ENCODE assay signal across 8 cellular contexts in genomic region chr19:54201172-54201701, GRCh38. TPM values are rescaled to one million over a fixed set of nuclear protein-coding genes. Genes with fewer than 3 reads are reported as not detected.
DNase-seq lines count a peak whose midpoint lies in the region; ATAC-seq lines count a peak whose summit lies in the region.

No MANE protein-coding gene starts in this region.

- no peaks in the 10 kb centered on the region for H3K9me3 Mint-ChIP-seq in T-helper 2 cell treated with Interferon-gamma antibody and Interleukin-4, amounts not matched to agents 5 μg/mL and 100 μg/mL, for 36 hours
- H3K9me3 Mint-ChIP-seq in activated naive CD8-positive, alpha-beta T cell (ENCODE audit: low read depth), result no peaks in the 10 kb centered on the region
- H3K9me3 Mint-ChIP-seq in immature natural killer cell, result no peaks in the 10 kb centered on the region

- peaks cover 48% of the 10 kb centered on the region for H3K4me1 Mint-ChIP-seq in T-helper 2 cell treated with Interferon-gamma antibody and Interleukin-4, amounts not matched to agents 5 μg/mL and 100 μg/mL, for 36 hours (ENCODE audit: low read depth)
- peaks cover 45% of the 10 kb centered on the region for H3K4me1 Mint-ChIP-seq in activated naive CD8-positive, alpha-beta T cell (ENCODE audit: low read depth)
- peaks cover 42 to 63% of the 10 kb centered on the region in 2 donors for H3K4me1 Mint-ChIP-seq in immature natural killer cell

- DNase-seq in T-helper 2 cell treated with Interferon-gamma antibody and Interleukin-4, amounts not matched to agents 5 μg/mL and 100 μg/mL, for 36 hours (ENCODE audit: low spot score), result no peak
- DNase-seq in T-helper 2 cell (no peak), immature natural killer cell (no peak), substantia nigra (lab: John Stamatoyannopoulos, UW) (no peak), iPS-NIHi11 (ENCODE audit: low spot score) (no peak)
- no peak for DNase-seq in effector CD4-positive, alpha-beta T cell

- peak overlapping the region; percentile 91 for H3K27ac ChIP-seq in substantia nigra (ENCODE audit: low read depth, low read length, poor library complexity, severe bottlenecking)

- H3K36me3 Mint-ChIP-seq in T-helper 2 cell treated with Interferon-gamma antibody and Interleukin-4, amounts not matched to agents 5 μg/mL and 100 μg/mL, for 36 hours (ENCODE audit: low read depth), result peaks cover 54% of the 10 kb centered on the region
- H3K36me3 Mint-ChIP-seq in activated naive CD8-positive, alpha-beta T cell, result peaks cover 25% of the 10 kb centered on the region
- H3K36me3 Mint-ChIP-seq in immature natural killer cell, result peaks cover 0 to 23% (median 18%) of the 10 kb centered on the region in 3 donors

- H3K4me3 Mint-ChIP-seq in T-helper 2 cell treated with Interferon-gamma antibody and Interleukin-4, amounts not matched to agents 5 μg/mL and 100 μg/mL, for 36 hours, result peak overlapping the region; percentile 100
- peak overlapping the region; percentile 96 for H3K4me3 Mint-ChIP-seq in activated naive CD8-positive, alpha-beta T cell
- H3K4me3 Mint-ChIP-seq in immature natural killer cell, result peak overlapping the region; percentile 95 to 99 (median 97)

- no peak for ATAC-seq in HG02981 (IDR thresholded peaks at IDR 0.05; ENCODE audit: unreplicated experiment)

- H3K27ac Mint-ChIP-seq in T-helper 2 cell treated with Interferon-gamma antibody and Interleukin-4, amounts not matched to agents 5 μg/mL and 100 μg/mL, for 36 hours, result peak overlapping the region; percentile 100
- H3K27ac Mint-ChIP-seq in activated naive CD8-positive, alpha-beta T cell, result peak overlapping the region; percentile 99
- H3K27ac Mint-ChIP-seq in immature natural killer cell, result peak overlapping the region; percentile 98 to 99 (median 99)

- no peaks in the 10 kb centered on the region for H3K27me3 Mint-ChIP-seq in T-helper 2 cell treated with Interferon-gamma antibody and Interleukin-4, amounts not matched to agents 5 μg/mL and 100 μg/mL, for 36 hours (ENCODE audit: low read depth)
- H3K27me3 Mint-ChIP-seq in activated naive CD8-positive, alpha-beta T cell, result no peaks in the 10 kb centered on the region
- peaks cover 8 to 13% (median 12%) of the 10 kb centered on the region in 3 donors for H3K27me3 Mint-ChIP-seq in immature natural killer cell (ENCODE audit: low read depth in 3 of 3)

RNA-seq across cellular contexts. Expression of gene RPS9, which starts 0.6 kb away (rescaled TPM):
- 1,000 to 10,000 TPM in 1 of 3 donors, 100 to 1,000 TPM in 2; 436 to 1,067 (median 492) TPM for polyA plus RNA-seq in immature natural killer cell

RNA-seq across cellular contexts. Expression of gene TSEN34, which starts 10.1 kb away (rescaled TPM):
- 10 to 100 TPM; 26.6 to 36.4 (median 34.0) TPM for polyA plus RNA-seq in immature natural killer cell

RNA-seq across cellular contexts. Expression of gene MBOAT7, which starts 11.9 kb away (rescaled TPM):
- polyA plus RNA-seq in immature natural killer cell, result 10 to 100 TPM in 2 of 3 donors, 1 to 10 TPM in 1; 8.8 to 17.8 (median 15.7) TPM

RNA-seq across cellular contexts. Expression of gene LILRB3, which starts 21.6 kb away (rescaled TPM):
- 1 to 10 TPM in 1 of 3 donors, under 1 TPM in 2; 0.21 to 2.7 (median 0.59) TPM for polyA plus RNA-seq in immature natural killer cell

RNA-seq across cellular contexts. Expression of gene TMC4, which starts 28.3 kb away (rescaled TPM):
- polyA plus RNA-seq in immature natural killer cell, result 1 to 10 TPM in 2 of 3 donors, under 1 TPM in 1; 0.93 to 3.3 (median 1.5) TPM
